8 cellular contexts compared by ENCODE assay signal in the genomic region with DNA sequence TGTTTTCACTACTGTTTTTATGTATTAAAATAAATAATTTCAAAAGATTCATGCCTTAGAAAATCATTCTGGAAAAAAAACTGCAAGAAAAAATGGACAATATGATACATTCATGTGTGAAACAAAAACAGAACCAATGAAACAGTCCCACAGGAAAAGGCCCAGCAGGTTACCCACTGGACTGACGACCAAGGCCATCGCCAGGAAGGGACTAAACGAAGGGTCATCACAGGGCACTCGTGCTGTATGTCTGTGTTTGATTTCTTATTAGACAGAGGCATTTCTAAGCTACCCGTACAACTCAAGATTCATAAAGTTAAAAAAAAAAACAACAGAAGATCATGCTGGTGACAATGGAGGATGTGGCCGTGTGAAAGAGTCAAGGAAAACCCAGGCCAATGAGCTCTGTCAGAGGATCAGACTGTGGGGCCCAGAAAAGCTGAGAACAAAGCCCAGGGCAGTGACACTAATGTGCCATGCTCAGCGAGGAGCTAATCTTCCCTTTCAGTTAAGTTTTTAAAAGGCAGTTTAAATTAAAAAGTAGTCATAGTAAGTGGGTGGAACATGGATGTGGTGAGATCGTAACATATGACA. TPM values are rescaled to one million over a fixed set of nuclear protein-coding genes. Genes with fewer than 3 reads are reported as not detected.
DNase-seq lines count a peak whose midpoint lies in the region; ATAC-seq, FAIRE-seq and TF ChIP-seq lines count a peak whose summit lies in the region.
"Had no signal": no experiment of that assay in that cellular context is flagged by ENCODE, and none has a peak within 500 bp of the region (broad histone marks: within the 10 kb centered on the region; RNA-seq: fewer than 3 reads in every experiment).

No MANE protein-coding gene starts in this region.

- no peak for TF ChIP-seq POLR2A in IMR-90 (IDR thresholded peaks at IDR 0.05; ENCODE audit: low read depth, low read length)

- CTCF ChIA-PET in IMR-90 (lab: Yijun Ruan, JAX): interaction anchor here (0.6 to 0.7 kb wide), 2 partner anchors 12 to 90 kb away, joined by 3 read pairs; no protein-coding TSS in a partner anchor
- CTCF ChIA-PET in activated CD8-positive, alpha-beta T cell treated with anti-CD3 and anti-CD28 coated beads, Interleukin-2, amount 10 ng/mL, durations not matched to agents 7 days and 5 days (lab: Charles Lee): interaction anchor here (0.6 to 9.5 kb wide), 19 partner anchors 7 to 223 kb away, joined by 3 to 153 read pairs (median 7); a partner anchor contains a TSS

- no peak for FAIRE-seq in RCC 7860 (lab: Jason Lieb, UNC)

- TF ChIP-seq CTCF in IMR-90 (conservative IDR thresholded peaks at IDR 0.05; ENCODE audit: low read depth, low read length): no peak

- no peak overlapping the region for H3K4me3 ChIP-seq in IMR-90 (ENCODE audit: insufficient read depth, low read depth, low read length)

- H2BK20ac ChIP-seq in IMR-90 (ENCODE audit: low read depth, low read length): peak overlapping the region; percentile 97

- no peak for DNase-seq in IMR-90
- no peak for DNase-seq in activated CD8-positive, alpha-beta T cell treated with anti-CD3 and anti-CD28 coated beads, Interleukin-2, amount 10 ng/mL, durations not matched to agents 7 days and 5 days
- peak in 1 of 3 donors; percentile 76 for DNase-seq in immature natural killer cell
- no peak for DNase-seq in NAMALWA (ENCODE audit: low spot score)
- no peak for DNase-seq in stimulated activated CD8-positive, alpha-beta memory T cell treated with anti-CD3 and anti-CD28 coated beads, Interleukin-4, amount 100 ng/mL, for 48 hours
- no peak for DNase-seq in RCC 7860 (ENCODE audit: low spot score)
- DNase-seq: NCI-H1436 had no signal

- peak overlapping the region; percentile 92 for H4K91ac ChIP-seq in IMR-90 (ENCODE audit: insufficient read depth, low read depth, low read length)

- H2BK15ac ChIP-seq in IMR-90 (ENCODE audit: low read depth, low read length): peak overlapping the region; percentile 27; the same call in 1 of the 3 replicates

- H2AK5ac ChIP-seq in IMR-90 (ENCODE audit: low read depth, low read length): peak overlapping the region; percentile 100

- no peak for ATAC-seq in IMR-90 (ENCODE audit: low read depth)
- ATAC-seq in activated CD8-positive, alpha-beta T cell treated with anti-CD3 and anti-CD28 coated beads, Interleukin-2, amount 10 ng/mL, durations not matched to agents 7 days and 5 days: peak; percentile 7
- ATAC-seq in stimulated activated memory B cell treated with anti-CD40 and anti-IgM and Interleukin-4, amounts not matched to agents 10 μg/mL and 1 μg/mL and 100 μg/mL, for 72 hours: no peak

- peaks cover 52% of the 10 kb centered on the region for H3K36me3 Mint-ChIP-seq in activated CD8-positive, alpha-beta T cell treated with anti-CD3 and anti-CD28 coated beads, Interleukin-2, amount 10 ng/mL, durations not matched to agents 7 days and 5 days (ENCODE audit: low read depth)
- peaks cover 0 to 12% (median 4%) of the 10 kb centered on the region in 3 donors for H3K36me3 Mint-ChIP-seq in immature natural killer cell
- H3K36me3 Mint-ChIP-seq in stimulated activated memory B cell treated with anti-CD40 and anti-IgM and Interleukin-4, amounts not matched to agents 10 μg/mL and 1 μg/mL and 100 μg/mL, for 72 hours: peaks cover 23% of the 10 kb centered on the region

- no peak overlapping the region for H2AK9ac ChIP-seq in IMR-90 (replicated peaks; ENCODE audit: low read depth, low read length, poor library complexity)

- peak overlapping the region; percentile 55 to 75; a peak in 3 of 4 replicates for H4K8ac ChIP-seq in IMR-90 (ENCODE audit: low read depth in 2 of 2, low read length in 2 of 2)

- H3K4ac ChIP-seq in IMR-90 (ENCODE audit: low read depth, low read length): peak overlapping the region; percentile 94

- no peaks in the 10 kb centered on the region for H3K9me3 Mint-ChIP-seq in activated CD8-positive, alpha-beta T cell treated with anti-CD3 and anti-CD28 coated beads, Interleukin-2, amount 10 ng/mL, durations not matched to agents 7 days and 5 days (ENCODE audit: insufficient read depth)
- H3K9me3 Mint-ChIP-seq in immature natural killer cell: no peaks in the 10 kb centered on the region
- H3K9me3 Mint-ChIP-seq in stimulated activated memory B cell treated with anti-CD40 and anti-IgM and Interleukin-4, amounts not matched to agents 10 μg/mL and 1 μg/mL and 100 μg/mL, for 72 hours: no peaks in the 10 kb centered on the region

- H3K9me3 ChIP-seq in IMR-90 (ENCODE audit: control insufficient read depth, insufficient read depth, low read length): no peaks in the 10 kb centered on the region

- dilution Hi-C loops in IMR-90 (cut with HindIII; ENCODE audit: low sequenced_read_pairs, unreplicated experiment): no loop called here

- peaks cover 13 to 65% of the 10 kb centered on the region in 2 experiments; a peak in 3 of 4 replicates for H3K79me1 ChIP-seq in IMR-90 (ENCODE audit: low read depth in 1 of 2, low read length in 2 of 2)

- H3K36me3 ChIP-seq in IMR-90 (ENCODE audit: control insufficient read depth, insufficient read depth, low read length): peaks cover 11% of the 10 kb centered on the region

- peaks cover 27% of the 10 kb centered on the region for H3K9me1 ChIP-seq in IMR-90 (ENCODE audit: insufficient read depth, low read length)

- peak overlapping the region; percentile 2 for H2BK5ac ChIP-seq in IMR-90 (ENCODE audit: low read depth, low read length, poor library complexity, severe bottlenecking)

- H3K4me1 Mint-ChIP-seq in activated CD8-positive, alpha-beta T cell treated with anti-CD3 and anti-CD28 coated beads, Interleukin-2, amount 10 ng/mL, durations not matched to agents 7 days and 5 days (ENCODE audit: low read depth): peaks cover 97% of the 10 kb centered on the region
- peaks cover 82 to 85% of the 10 kb centered on the region in 2 donors for H3K4me1 Mint-ChIP-seq in immature natural killer cell
- peaks cover 55% of the 10 kb centered on the region for H3K4me1 Mint-ChIP-seq in stimulated activated memory B cell treated with anti-CD40 and anti-IgM and Interleukin-4, amounts not matched to agents 10 μg/mL and 1 μg/mL and 100 μg/mL, for 72 hours

- 80% methylated on average over 1 of the region's 8 CpGs; no CpG with 5 or more reads in 1 of the 2 experiments for WGBS in IMR-90 (ENCODE audit: extremely low coverage in 2 of 2, insufficient read length in 1 of 2), 2 experiments

- H3K27ac ChIP-seq in IMR-90 (ENCODE audit: insufficient read depth, low read length): peak overlapping the region; percentile 47

- no peak overlapping the region for H3K9ac ChIP-seq in IMR-90 (ENCODE audit: low read depth, low read length)

- H4K20me1 ChIP-seq in IMR-90 (ENCODE audit: insufficient read depth, low read length): no peaks in the 10 kb centered on the region

- peak overlapping the region; percentile 88 for H3K14ac ChIP-seq in IMR-90 (replicated peaks; ENCODE audit: low read depth, low read length)

- peak overlapping the region; percentile 2; the same call in 1 of the 2 replicates for H3K56ac ChIP-seq in IMR-90 (ENCODE audit: extremely low read depth, insufficient read depth, low read length)

- H3K4me2 ChIP-seq in IMR-90 (ENCODE audit: low read depth, low read length): no peak overlapping the region

- H3K4me3 Mint-ChIP-seq in activated CD8-positive, alpha-beta T cell treated with anti-CD3 and anti-CD28 coated beads, Interleukin-2, amount 10 ng/mL, durations not matched to agents 7 days and 5 days: peak overlapping the region; percentile 71
- peak overlapping the region; percentile 75 to 90 (median 76) for H3K4me3 Mint-ChIP-seq in immature natural killer cell
- peak overlapping the region; percentile 70 for H3K4me3 Mint-ChIP-seq in stimulated activated memory B cell treated with anti-CD40 and anti-IgM and Interleukin-4, amounts not matched to agents 10 μg/mL and 1 μg/mL and 100 μg/mL, for 72 hours

- BruUV-seq in IMR-90 (replicated peaks; lab: Mats Ljungman, UMichigan): no TSS peak

- TF ChIP-seq RAD21 in IMR-90 (IDR thresholded peaks at IDR 0.05; ENCODE audit: low read length): no peak

- in situ Hi-C loops in IMR-90 (cut with MboI; ENCODE audit: low sequenced_read_pairs): no loop called here

- peak overlapping the region; percentile 62; the same call in 1 of the 2 replicates for H4K5ac ChIP-seq in IMR-90 (ENCODE audit: low read depth, low read length)

- peak overlapping the region; percentile 61; the same call in 1 of the 2 replicates for H3K23ac ChIP-seq in IMR-90 (ENCODE audit: low read depth, low read length)

- H3K4me1 ChIP-seq in IMR-90 (ENCODE audit: control insufficient read depth, insufficient read depth, low read length): peaks cover 27% of the 10 kb centered on the region

- POLR2A ChIA-PET in IMR-90 (lab: Charles Lee; ENCODE audit: unreplicated experiment): no interaction called here
- POLR2A ChIA-PET in activated CD8-positive, alpha-beta T cell treated with anti-CD3 and anti-CD28 coated beads, Interleukin-2, amount 10 ng/mL, durations not matched to agents 7 days and 5 days (lab: Charles Lee): interaction anchor here (0.9 to 12.2 kb wide), 15 partner anchors 17 to 210 kb away, joined by 3 to 222 read pairs (median 7); a partner anchor contains a TSS

- H3K18ac ChIP-seq in IMR-90 (ENCODE audit: low read depth, low read length): peak overlapping the region; percentile 63

- intact Hi-C loops in IMR-90 (cut with micrococcal nuclease): no loop called here

- H2BK120ac ChIP-seq in IMR-90 (ENCODE audit: low read depth, low read length): peak overlapping the region; percentile 99

- no peak overlapping the region for H2AFZ ChIP-seq in IMR-90 (replicated peaks; ENCODE audit: low read length, poor library complexity)

- no peaks in the 10 kb centered on the region for H3K27me3 ChIP-seq in IMR-90 (ENCODE audit: control insufficient read depth, insufficient read depth, low read length)

- H3K27ac Mint-ChIP-seq in activated CD8-positive, alpha-beta T cell treated with anti-CD3 and anti-CD28 coated beads, Interleukin-2, amount 10 ng/mL, durations not matched to agents 7 days and 5 days: peak overlapping the region; percentile 99
- peak overlapping the region; percentile 98 to 100 (median 98) for H3K27ac Mint-ChIP-seq in immature natural killer cell
- H3K27ac Mint-ChIP-seq in stimulated activated memory B cell treated with anti-CD40 and anti-IgM and Interleukin-4, amounts not matched to agents 10 μg/mL and 1 μg/mL and 100 μg/mL, for 72 hours: peak overlapping the region; percentile 91

- no peaks in the 10 kb centered on the region for H3K27me3 Mint-ChIP-seq in activated CD8-positive, alpha-beta T cell treated with anti-CD3 and anti-CD28 coated beads, Interleukin-2, amount 10 ng/mL, durations not matched to agents 7 days and 5 days (ENCODE audit: low read depth)
- H3K27me3 Mint-ChIP-seq in immature natural killer cell (ENCODE audit: low read depth in 3 of 3): peaks cover 11 to 22% (median 18%) of the 10 kb centered on the region in 3 donors
- no peaks in the 10 kb centered on the region for H3K27me3 Mint-ChIP-seq in stimulated activated memory B cell treated with anti-CD40 and anti-IgM and Interleukin-4, amounts not matched to agents 10 μg/mL and 1 μg/mL and 100 μg/mL, for 72 hours

RNA-seq across cellular contexts. Expression of a gene that starts 31.8 kb away (rescaled TPM):
- 120 and 130 TPM in 2 replicates for total RNA-seq in IMR-90 (2012; rRNA removed)
- polyA plus RNA-seq in IMR-90 (2012; rRNA removed): 47.5 and 48.0 TPM in 2 replicates
- 36.6 and 48.8 TPM in 2 replicates for polyA plus RNA-seq in IMR-90 (2012; cell fraction: cytosol; rRNA removed)
- polyA plus RNA-seq in IMR-90 (2012; cell fraction: nucleus; rRNA removed; ENCODE audit: low replicate concordance): 13.4 and 21.5 TPM in 2 replicates
- total RNA-seq in activated CD8-positive, alpha-beta T cell treated with anti-CD3 and anti-CD28 coated beads, Interleukin-2, amount 10 ng/mL, durations not matched to agents 7 days and 5 days: 10 to 100 TPM; 87.3 to 94.9 TPM
- 100 to 1,000 TPM; 133 to 162 (median 148) TPM for polyA plus RNA-seq in immature natural killer cell

RNA-seq across cellular contexts. Expression of a gene that starts 33.4 kb away (rescaled TPM):
- 3.2 and 3.6 TPM in 2 replicates for total RNA-seq in IMR-90 (2012; rRNA removed)
- 3.8 and 4.3 TPM in 2 replicates for polyA plus RNA-seq in IMR-90 (2012; rRNA removed)
- polyA plus RNA-seq in IMR-90 (2012; cell fraction: cytosol; rRNA removed): 2.5 and 3.1 TPM in 2 replicates
- polyA plus RNA-seq in IMR-90 (2012; cell fraction: nucleus; rRNA removed; ENCODE audit: low replicate concordance): 8.7 and 13.5 TPM in 2 replicates
- total RNA-seq in activated CD8-positive, alpha-beta T cell treated with anti-CD3 and anti-CD28 coated beads, Interleukin-2, amount 10 ng/mL, durations not matched to agents 7 days and 5 days: 10 to 100 TPM; 14.7 to 15.0 TPM
- 1 to 10 TPM; 4.3 to 6.2 (median 5.1) TPM for polyA plus RNA-seq in immature natural killer cell
